In genomic region chr10:71582019-71582418, GRCh38 we compare ENCODE assay signal across 13 cellular contexts.
DNase-seq lines count a peak whose midpoint lies in the region; FAIRE-seq and TF ChIP-seq lines count a peak whose summit lies in the region.
"Had no signal": no experiment of that assay in that cellular context is flagged by ENCODE, and none has a peak within 500 bp of the region (broad histone marks: within the 10 kb centered on the region; RNA-seq: fewer than 3 reads in every experiment).

No MANE protein-coding gene starts in this region.

- DNase-seq in GM03348 (ENCODE audit: low spot score): peak; percentile 68
- peak; percentile 12 for DNase-seq in RPMI8226
- DNase-seq in erythroblast (lab: John Stamatoyannopoulos, UW): peak; percentile 10 to 14
- peak; percentile 77 for DNase-seq in nephron progenitor cell
- no peak for DNase-seq in GM12892 (ENCODE audit: insufficient read length)
- DNase-seq in NCI-H128 (lab: John Stamatoyannopoulos, UW; ENCODE audit: unreplicated experiment): no peak
- no peak for DNase-seq in COLO668 (lab: John Stamatoyannopoulos, UW; ENCODE audit: unreplicated experiment)
- no peak for DNase-seq in NCI-H187 treated with DMSO at 0.1 percent for 48 hours (lab: John Stamatoyannopoulos, UW)
- DNase-seq: activated T-cell treated with anti-CD3 and anti-CD28 coated beads for 4 hours, cortex of kidney, left ventricle myocardium inferior, NCI-H524 treated with DMSO at 0.1 percent for 48 hours, T-helper 2 cell had no signal

- H3K27me3 Mint-ChIP-seq in nephron progenitor cell (ENCODE audit: low read depth, poor library complexity): peaks cover 15% of the 10 kb centered on the region

- no peaks in the 10 kb centered on the region for H3K9me3 Mint-ChIP-seq in nephron progenitor cell

- H3K4me1 Mint-ChIP-seq in nephron progenitor cell: peaks cover 6% of the 10 kb centered on the region

- no peaks in the 10 kb centered on the region for H3K36me3 Mint-ChIP-seq in nephron progenitor cell (ENCODE audit: low read depth)

- H3K27ac Mint-ChIP-seq in nephron progenitor cell: no peak overlapping the region

- H3K4me3 Mint-ChIP-seq in nephron progenitor cell: no peak overlapping the region

- FAIRE-seq in GM12892 (lab: Jason Lieb, UNC): no peak

- TF ChIP-seq POLR2A in erythroblast (IDR thresholded peaks at IDR 0.05; ENCODE audit: low read length) (no peak), GM12892 (IDR thresholded peaks at IDR 0.05; ENCODE audit: low read depth, low read length) (no peak)

- no peak for TF ChIP-seq CTCF in nephron progenitor cell (IDR thresholded peaks at IDR 0.05)

Comparison
In these comparisons a context has a peak if more than half of its experiments do, and no peak if none do; other contexts are left out.
1. DNase-seq: peak in GM03348 (single experiment), RPMI8226 (single experiment), erythroblast (2 of 2) and nephron progenitor cell (single experiment); none in GM12892 (single experiment), NCI-H128 (single experiment), COLO668 (single experiment) and NCI-H187 treated with DMSO at 0.1 percent for 48 hours (single experiment).